In the genomic region with DNA sequence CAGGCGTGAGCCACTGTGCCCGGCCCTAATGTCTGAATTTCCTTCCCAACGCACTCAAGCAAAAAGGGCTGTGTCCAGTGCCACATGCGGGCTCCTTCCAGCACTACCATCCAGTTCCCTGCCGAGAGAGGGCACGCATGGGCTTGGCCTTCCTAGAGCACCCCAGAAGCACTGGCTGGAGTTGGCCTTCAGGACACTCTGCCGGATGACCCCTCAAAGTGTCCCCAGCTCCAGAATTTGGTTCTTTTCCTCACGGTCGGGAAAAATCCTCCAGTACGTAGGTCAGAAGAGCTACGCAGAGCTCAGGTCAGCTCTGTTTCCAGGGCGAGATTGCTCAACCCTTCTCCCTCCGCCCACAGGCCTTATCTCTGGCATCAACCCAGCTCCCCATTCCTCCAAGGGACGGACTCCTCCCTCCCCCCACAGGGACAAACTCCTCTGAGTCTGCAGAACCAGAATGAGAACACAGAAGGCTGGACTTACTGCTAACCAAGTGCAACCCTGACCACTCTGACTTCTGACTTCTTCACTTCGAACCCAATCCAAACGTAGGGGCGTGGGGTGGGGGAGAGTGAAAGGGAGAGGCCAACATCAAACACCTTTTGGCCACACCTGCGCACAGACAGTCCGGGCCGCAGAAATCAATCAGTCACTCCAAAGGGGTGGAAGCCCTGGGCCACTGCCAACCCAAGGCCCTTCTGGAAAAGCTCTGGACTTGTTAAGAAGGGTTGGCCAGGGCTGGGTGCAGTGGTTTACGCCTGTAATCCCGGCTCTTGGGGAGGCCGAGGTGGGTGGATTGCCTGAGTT, we compare ENCODE assay signal across 1 cellular context.
A peak's percentile ranks its signal among the peaks of the same experiment; 100 is the strongest.
TF ChIP-seq lines count a peak whose summit lies in the region.

No MANE protein-coding gene starts in this region.

TF ChIP-seq in IMR-90, 13 proteins besides CTCF, POLR2A, EP300 and RAD21 (continued from another document):
- TF ChIP-seq NFE2L2 (IDR thresholded peaks at IDR 0.05; ENCODE audit: low read depth, low read length) (no peak), RCOR1 (IDR thresholded peaks at IDR 0.05; ENCODE audit: insufficient replicate concordance, low read length) (peak; percentile 47), MAFK (IDR thresholded peaks at IDR 0.05; ENCODE audit: low read depth, low read length) (peak; percentile 44; the same call in 1 of the 2 replicates), RFX5 (IDR thresholded peaks at IDR 0.05; ENCODE audit: low read depth, low read length) (no peak), SMC3 (IDR thresholded peaks at IDR 0.05; ENCODE audit: low read depth, low read length) (no peak)
- TF ChIP-seq, protein P1, sequence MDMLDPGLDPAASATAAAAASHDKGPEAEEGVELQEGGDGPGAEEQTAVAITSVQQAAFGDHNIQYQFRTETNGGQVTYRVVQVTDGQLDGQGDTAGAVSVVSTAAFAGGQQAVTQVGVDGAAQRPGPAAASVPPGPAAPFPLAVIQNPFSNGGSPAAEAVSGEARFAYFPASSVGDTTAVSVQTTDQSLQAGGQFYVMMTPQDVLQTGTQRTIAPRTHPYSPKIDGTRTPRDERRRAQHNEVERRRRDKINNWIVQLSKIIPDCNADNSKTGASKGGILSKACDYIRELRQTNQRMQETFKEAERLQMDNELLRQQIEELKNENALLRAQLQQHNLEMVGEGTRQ (IDR thresholded peaks at IDR 0.05; ENCODE audit: low read depth, low read length) = no peak
TF ChIP-seq in IMR-90: peak in this region for 4.
